1 cellular context compared by ENCODE assay signal in genomic region chr10:71025535-71025934, GRCh38.
TF ChIP-seq lines count a peak whose summit lies in the region.

No MANE protein-coding gene starts in this region.

TF ChIP-seq in H1, 55 proteins besides CTCF, POLR2A, EP300 and RAD21 (continued from another document):
- TF ChIP-seq, protein P1, sequence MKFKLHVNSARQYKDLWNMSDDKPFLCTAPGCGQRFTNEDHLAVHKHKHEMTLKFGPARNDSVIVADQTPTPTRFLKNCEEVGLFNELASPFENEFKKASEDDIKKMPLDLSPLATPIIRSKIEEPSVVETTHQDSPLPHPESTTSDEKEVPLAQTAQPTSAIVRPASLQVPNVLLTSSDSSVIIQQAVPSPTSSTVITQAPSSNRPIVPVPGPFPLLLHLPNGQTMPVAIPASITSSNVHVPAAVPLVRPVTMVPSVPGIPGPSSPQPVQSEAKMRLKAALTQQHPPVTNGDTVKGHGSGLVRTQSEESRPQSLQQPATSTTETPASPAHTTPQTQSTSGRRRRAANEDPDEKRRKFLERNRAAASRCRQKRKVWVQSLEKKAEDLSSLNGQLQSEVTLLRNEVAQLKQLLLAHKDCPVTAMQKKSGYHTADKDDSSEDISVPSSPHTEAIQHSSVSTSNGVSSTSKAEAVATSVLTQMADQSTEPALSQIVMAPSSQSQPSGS (IDR thresholded peaks at IDR 0.05; ENCODE audit: low read length): no peak
